8 cellular contexts compared by ENCODE assay signal in genomic region chr22:41092023-41092817, GRCh38. TPM values are rescaled to one million over a fixed set of nuclear protein-coding genes. Genes with fewer than 3 reads are reported as not detected.
DNase-seq lines count a peak whose midpoint lies in the region; ATAC-seq and TF ChIP-seq lines count a peak whose summit lies in the region.

Gene EP300, plus strand, starts transcription at chr22:41092592. Its CDS starts 413 bp downstream, at chr22:41093005.

- peak within 1 kb of the TSS; percentile 97 for H3K27ac ChIP-seq in SJSA1
- peak within 1 kb of the TSS; percentile 97 for H3K27ac ChIP-seq in neutrophil
- H3K27ac ChIP-seq in substantia nigra (ENCODE audit: low read depth, low read length, poor library complexity, severe bottlenecking), result peak within 1 kb of the TSS; percentile 99

- peak within 1 kb of the TSS; percentile 85 for H3K4me3 ChIP-seq in SJSA1
- peak within 1 kb of the TSS; percentile 92 to 100 for H3K4me3 ChIP-seq in neutrophil (ENCODE audit: low read depth in 1 of 2, low read length in 1 of 2)

- peaks cover 26% of the 10 kb centered on the region for H3K4me1 ChIP-seq in SJSA1 (replicated peaks)
- peaks cover 42 to 51% of the 10 kb centered on the region in 2 experiments for H3K4me1 ChIP-seq in neutrophil (ENCODE audit: control insufficient read depth in 1 of 2, insufficient read depth in 1 of 2, low read depth in 1 of 2, low read length in 1 of 2)

- H3K27me3 ChIP-seq in SJSA1 (replicated peaks) (no peaks in the 10 kb centered on the region), neutrophil (no peaks in the 10 kb centered on the region)

- H3K36me3 ChIP-seq in SJSA1 (peaks cover 30% of the 10 kb centered on the region), neutrophil (no peaks in the 10 kb centered on the region)

- DNase-seq in DMS 273 treated with DMSO at 0.1 percent for 48 hours (lab: John Stamatoyannopoulos, UW), result peak; percentile 23
- DNase-seq in HT-29 (ENCODE audit: low spot score), result peak; percentile 70
- DNase-seq in SJSA1 (ENCODE audit: low read depth in 1 of 2, low spot score in 2 of 2), result peak; percentile 76 to 87
- peak; percentile 48 to 80 (median 62) for DNase-seq in activated naive CD4-positive, alpha-beta T cell (lab: John Stamatoyannopoulos, UW)
- peak; percentile 42 for DNase-seq in foreskin melanocyte
- peak in 48 of 49 donors; percentile 15 to 86 (median 66) for DNase-seq in substantia nigra (lab: John Stamatoyannopoulos, UW)

- ATAC-seq in GM19467 (IDR thresholded peaks at IDR 0.05; ENCODE audit: unreplicated experiment), result peak; percentile 37

- no peaks in the 10 kb centered on the region for H3K9me3 ChIP-seq in SJSA1 (replicated peaks)
- H3K9me3 ChIP-seq in neutrophil, result no peaks in the 10 kb centered on the region

- TF ChIP-seq CTCF in neutrophil (IDR thresholded peaks at IDR 0.05), result peak; percentile 81

RNA-seq across cellular contexts. Expression of gene EP300, which starts in this region (rescaled TPM):
- 24.0 and 31.6 TPM in 2 replicates for total RNA-seq in HT-29 (2014; rRNA removed; shearing (Covaris generic))
- total RNA-seq in SJSA1 (2014; rRNA removed; shearing (Covaris generic)), result 17.2 and 24.5 TPM in 2 replicates

Comparison
In these comparisons a context has a peak if more than half of its experiments do, and no peak if none do; other contexts are left out.
1. Peak in every context shown above with its lines: DNase-seq, ATAC-seq, H3K4me3 ChIP-seq and H3K27ac ChIP-seq.
2. DNase-seq: peak in every context shown above with its lines; median percentile 82 in SJSA1; 70 in HT-29; 66 in substantia nigra; 62 in activated naive CD4-positive, alpha-beta T cell; 42 in foreskin melanocyte; 23 in DMS 273 treated with DMSO at 0.1 percent for 48 hours.